ENCODE assay signal across 11 cellular contexts in genomic region chr14:61438036-61438435, GRCh38.
A peak's percentile ranks its signal among the peaks of the same experiment; 100 is the strongest.
DNase-seq lines count a peak whose midpoint lies in the region; ATAC-seq, FAIRE-seq and TF ChIP-seq lines count a peak whose summit lies in the region.
"Had no signal": no experiment of that assay in that cellular context is flagged by ENCODE, and none has a peak within 500 bp of the region (broad histone marks: within the 10 kb centered on the region; RNA-seq: fewer than 3 reads in every experiment).

No MANE protein-coding gene starts in this region.

- H3K27me3 ChIP-seq in esophagus squamous epithelium, result no peaks in the 10 kb centered on the region

- H3K9me3 ChIP-seq in esophagus squamous epithelium, result no peaks in the 10 kb centered on the region

- peak in 1 of 4 experiments; percentile 44 for ATAC-seq in T-cell (replicated peaks in 1 of 4)
- no peak for ATAC-seq in HG03521 (IDR thresholded peaks at IDR 0.05; ENCODE audit: unreplicated experiment)

- peaks cover 19 to 59% (median 26%) of the 10 kb centered on the region in 3 donors for H3K4me1 ChIP-seq in esophagus squamous epithelium

- H3K27ac Mint-ChIP-seq in T-helper 2 cell treated with Interferon-gamma antibody and Interleukin-4, amounts not matched to agents 5 μg/mL and 100 μg/mL, for 36 hours, result peak overlapping the region; percentile 53
- peak overlapping the region; percentile 93 to 96 for H3K27ac Mint-ChIP-seq in T-cell
- peak overlapping the region; percentile 93 for H3K27ac Mint-ChIP-seq in stimulated activated naive CD8-positive, alpha-beta T cell treated with anti-CD3 and anti-CD28 coated beads, Interleukin-15, Interleukin-2, amounts not matched to agents 100 ng/mL and 50 ng/mL, for 24 hours

- DNase-seq in T-helper 2 cell treated with Interferon-gamma antibody and Interleukin-4, amounts not matched to agents 5 μg/mL and 100 μg/mL, for 36 hours (ENCODE audit: low spot score), result no peak
- DNase-seq in T-helper 2 cell, result no peak
- peak in 6 of 34 experiments; percentile 16 to 49 (median 26) for DNase-seq in T-cell
- no peak for DNase-seq in esophagus squamous epithelium (lab: John Stamatoyannopoulos, UW)
- DNase-seq in GM12892 (ENCODE audit: insufficient read length), result no peak
- DNase-seq in NCI-H774 (lab: John Stamatoyannopoulos, UW), result no peak
- DNase-seq: midbrain, RPMI8226 had no signal

- H3K9me3 Mint-ChIP-seq in T-helper 2 cell treated with Interferon-gamma antibody and Interleukin-4, amounts not matched to agents 5 μg/mL and 100 μg/mL, for 36 hours, result no peaks in the 10 kb centered on the region
- H3K9me3 Mint-ChIP-seq in T-cell, result no peaks in the 10 kb centered on the region
- H3K9me3 Mint-ChIP-seq in stimulated activated naive CD8-positive, alpha-beta T cell treated with anti-CD3 and anti-CD28 coated beads, Interleukin-15, Interleukin-2, amounts not matched to agents 100 ng/mL and 50 ng/mL, for 24 hours, result no peaks in the 10 kb centered on the region

- no peak for TF ChIP-seq POLR2A in esophagus squamous epithelium (IDR thresholded peaks at IDR 0.05)
- TF ChIP-seq POLR2A in GM12892 (IDR thresholded peaks at IDR 0.05; ENCODE audit: low read depth, low read length), result no peak

- H3K4me3 Mint-ChIP-seq in T-helper 2 cell treated with Interferon-gamma antibody and Interleukin-4, amounts not matched to agents 5 μg/mL and 100 μg/mL, for 36 hours, result peak overlapping the region; percentile 88
- H3K4me3 Mint-ChIP-seq in T-cell, result peak overlapping the region; percentile 63 to 84 (median 69)
- H3K4me3 Mint-ChIP-seq in stimulated activated naive CD8-positive, alpha-beta T cell treated with anti-CD3 and anti-CD28 coated beads, Interleukin-15, Interleukin-2, amounts not matched to agents 100 ng/mL and 50 ng/mL, for 24 hours, result peak overlapping the region; percentile 75

- peak overlapping the region; percentile 35 to 77 (median 70) for H3K27ac ChIP-seq in esophagus squamous epithelium

- WGBS in esophagus squamous epithelium, 2 donors, result 81 to 84% methylated on average over 6 of the region's 6 CpGs

- no peak for TF ChIP-seq CTCF in esophagus squamous epithelium (IDR thresholded peaks at IDR 0.05)

- H3K4me3 ChIP-seq in esophagus squamous epithelium, result no peak overlapping the region

- no peaks in the 10 kb centered on the region for H3K27me3 Mint-ChIP-seq in T-helper 2 cell treated with Interferon-gamma antibody and Interleukin-4, amounts not matched to agents 5 μg/mL and 100 μg/mL, for 36 hours (ENCODE audit: low read depth)
- no peaks in the 10 kb centered on the region for H3K27me3 Mint-ChIP-seq in T-cell
- no peaks in the 10 kb centered on the region for H3K27me3 Mint-ChIP-seq in stimulated activated naive CD8-positive, alpha-beta T cell treated with anti-CD3 and anti-CD28 coated beads, Interleukin-15, Interleukin-2, amounts not matched to agents 100 ng/mL and 50 ng/mL, for 24 hours

- H3K36me3 Mint-ChIP-seq in T-helper 2 cell treated with Interferon-gamma antibody and Interleukin-4, amounts not matched to agents 5 μg/mL and 100 μg/mL, for 36 hours (ENCODE audit: low read depth), result peaks cover 40% of the 10 kb centered on the region
- peaks cover 24% of the 10 kb centered on the region for H3K36me3 Mint-ChIP-seq in T-cell
- peaks cover 52% of the 10 kb centered on the region for H3K36me3 Mint-ChIP-seq in stimulated activated naive CD8-positive, alpha-beta T cell treated with anti-CD3 and anti-CD28 coated beads, Interleukin-15, Interleukin-2, amounts not matched to agents 100 ng/mL and 50 ng/mL, for 24 hours (ENCODE audit: low read depth)

- CTCF ChIA-PET in T-cell (lab: Charles Lee), result no interaction called here

- intact Hi-C loops in esophagus squamous epithelium (cut with DNase I), result no loop called here

- peaks cover 68% of the 10 kb centered on the region for H3K4me1 Mint-ChIP-seq in T-helper 2 cell treated with Interferon-gamma antibody and Interleukin-4, amounts not matched to agents 5 μg/mL and 100 μg/mL, for 36 hours (ENCODE audit: low read depth)
- H3K4me1 Mint-ChIP-seq in T-cell, result peaks cover 89 to 96% (median 94%) of the 10 kb centered on the region in 3 donors
- peaks cover 93% of the 10 kb centered on the region for H3K4me1 Mint-ChIP-seq in stimulated activated naive CD8-positive, alpha-beta T cell treated with anti-CD3 and anti-CD28 coated beads, Interleukin-15, Interleukin-2, amounts not matched to agents 100 ng/mL and 50 ng/mL, for 24 hours (ENCODE audit: low read depth)

- POLR2A ChIA-PET in T-cell (lab: Charles Lee), result interaction anchor here in 1 of 2 donors (1.0 kb wide), 1 partner anchor 157 kb away, joined by 13 read pairs; the partner anchor contains the start of gene TMEM30B

- no peaks in the 10 kb centered on the region for H3K36me3 ChIP-seq in esophagus squamous epithelium

- FAIRE-seq in GM12892 (lab: Jason Lieb, UNC), result no peak
- FAIRE-seq: A204.1 had no signal
